34 cellular contexts compared by ENCODE assay signal in genomic region chr18:1006965-1007364, GRCh38.
"Had no signal": no experiment of that assay in that cellular context is flagged by ENCODE, and none has a peak within 500 bp of the region (broad histone marks: within the 10 kb centered on the region; RNA-seq: fewer than 3 reads in every experiment).

No MANE protein-coding gene starts in this region.

- H3K36me3 ChIP-seq: MG63 had no signal

- H3K4me3 ChIP-seq: MG63 had no signal

- DNase-seq: Karpas-422, Kasumi-1, MG63, MM.1S, MV-4-11, NCI-H1048, NCI-H1092, NCI-H1092 treated with DMSO at 0.1 percent for 48 hours, NCI-H1105, NCI-H1105 treated with DMSO at 0.1 percent for 48 hours, NCI-H1417, NCI-H1417 treated with DMSO at 0.1 percent for 48 hours, NCI-H1436, NCI-H1436 treated with DMSO at 0.1 percent for 48 hours, NCI-H146, NCI-H1694, NCI-H1694 treated with DMSO at 0.1 percent for 48 hours, NCI-H187, NCI-H187 treated with DMSO at 0.1 percent for 48 hours, NCI-H1930, NCI-H2029, NCI-H2029 treated with DMSO at 0.1 percent for 48 hours, NCI-H2081, NCI-H2081 treated with DMSO at 0.1 percent for 48 hours, NCI-H2107, NCI-H2171, NCI-H2171 treated with DMSO at 0.1 percent for 48 hours, NCI-H2227 treated with DMSO at 0.1 percent for 48 hours, NCI-H226, NCI-H345, NCI-H446, NCI-H446 treated with DMSO at 0.1 percent for 48 hours, NCI-H510A, NCI-H510A treated with DMSO at 0.1 percent for 48 hours had no signal

- H3K27me3 ChIP-seq: MG63 had no signal
